In genomic region chr3:37295925-37296324, GRCh38 we compare ENCODE assay signal across 1 cellular context.
TF ChIP-seq lines count a peak whose summit lies in the region.

No MANE protein-coding gene starts in this region.

TF ChIP-seq in HepG2, 621 proteins besides CTCF, POLR2A, EP300 and RAD21:
- TF ChIP-seq CEBPB (IDR thresholded peaks at IDR 0.05; ENCODE audit: borderline replicate concordance, low read depth, low read length) = peak; percentile 18; the same call in 1 of the 2 replicates
- TF ChIP-seq NFYC (CRISPR knock-in tag; IDR thresholded peaks at IDR 0.05) = no peak
